ENCODE assay signal across 16 cellular contexts in genomic region chr13:63010072-63010658, GRCh38.
DNase-seq lines count a peak whose midpoint lies in the region; ATAC-seq and TF ChIP-seq lines count a peak whose summit lies in the region.
"Had no signal": no experiment of that assay in that cellular context is flagged by ENCODE, and none has a peak within 500 bp of the region (broad histone marks: within the 10 kb centered on the region; RNA-seq: fewer than 3 reads in every experiment).

No MANE protein-coding gene starts in this region.

- no peak overlapping the region for H3K4me3 Mint-ChIP-seq in GM23338
- H3K4me3 Mint-ChIP-seq: CD14-positive monocyte; CD8-positive, alpha-beta T cell; HFFc6 had no signal

- no peak overlapping the region for H4K5ac ChIP-seq in mesendoderm (ENCODE audit: low read length)

- H2BK120ac ChIP-seq in mesendoderm (ENCODE audit: low read depth, low read length), result no peak overlapping the region

- peaks cover 65% of the 10 kb centered on the region for H3K9me3 Mint-ChIP-seq in GM23338

- H3K27me3 Mint-ChIP-seq in GM23338 (ENCODE audit: insufficient read depth, low read depth, poor library complexity), result no peaks in the 10 kb centered on the region

- H3K4me2 ChIP-seq in GM23338, result no peak overlapping the region
- no peak overlapping the region for H3K4me2 ChIP-seq in mesendoderm (ENCODE audit: low read length)

- no peak for TF ChIP-seq CTCF in GM23338 (conservative IDR thresholded peaks at IDR 0.05; ENCODE audit: low read depth in 2 of 2)
- no peak for TF ChIP-seq CTCF in stomach (IDR thresholded peaks at IDR 0.05)

- no peak for TF ChIP-seq EP300 in stomach (IDR thresholded peaks at IDR 0.05)

- H4K8ac ChIP-seq in mesendoderm (ENCODE audit: low read depth, low read length), result no peak overlapping the region

- H3K4me1 ChIP-seq in GM23338 (ENCODE audit: insufficient read depth) (no peaks in the 10 kb centered on the region), mesendoderm (ENCODE audit: control insufficient read depth, low read depth, low read length) (no peaks in the 10 kb centered on the region), stomach (no peaks in the 10 kb centered on the region)
- H3K4me1 ChIP-seq: HAP-1 had no signal

- H3K4me3 ChIP-seq in GM23338, result no peak overlapping the region
- H3K4me3 ChIP-seq in mesendoderm (ENCODE audit: low read length), result no peak overlapping the region
- no peak overlapping the region for H3K4me3 ChIP-seq in stomach
- H3K4me3 ChIP-seq: GM12878, HAP-1 had no signal

- H3K79me2 ChIP-seq in GM23338 (replicated peaks; ENCODE audit: insufficient read depth), result no peaks in the 10 kb centered on the region
- H3K79me2 ChIP-seq in mesendoderm (ENCODE audit: control insufficient read depth, insufficient read depth, low read length), result no peaks in the 10 kb centered on the region

- no peak overlapping the region for H3K9ac ChIP-seq in mesendoderm (ENCODE audit: low read length)

- no peak overlapping the region for H3K23ac ChIP-seq in mesendoderm (ENCODE audit: low read length)

- no peak overlapping the region for H3K18ac ChIP-seq in mesendoderm (ENCODE audit: low read length)

- H4K20me1 ChIP-seq in GM23338 (replicated peaks; ENCODE audit: insufficient read depth), result no peaks in the 10 kb centered on the region

- H3K9me2 ChIP-seq in GM23338 (ENCODE audit: insufficient read depth), result no peaks in the 10 kb centered on the region; the same call in 1 of the 2 replicates

- peak; percentile 1 for DNase-seq in stimulated activated CD4-positive, alpha-beta T cell treated with anti-CD3 and anti-CD28 coated beads, Interleukin-15, amount 100 ng/mL, for 24 hours
- DNase-seq in stimulated activated CD4-positive, alpha-beta T cell treated with anti-CD3 and anti-CD28 coated beads, Interleukin-4, amount 100 ng/mL, for 1 hour, result no peak
- DNase-seq in GM23338 (ENCODE audit: low spot score), result peak; percentile 21
- peak; percentile 12 for DNase-seq in OCI-M1 (lab: John Stamatoyannopoulos, UW)
- peak; percentile 27 for DNase-seq in mesendoderm
- no peak for DNase-seq in stomach
- DNase-seq: CD8-positive, alpha-beta T cell; COR-L47; DMS153; HFFc6; IMR-90; KG1 had no signal

- intact Hi-C loops in stomach (cut with DNase I; ENCODE audit: low total_unique reads), result no loop called here

- no peaks in the 10 kb centered on the region for H3K4me1 Mint-ChIP-seq in GM23338
- H3K4me1 Mint-ChIP-seq: CD14-positive monocyte had no signal

- no peaks in the 10 kb centered on the region for H3K79me1 ChIP-seq in mesendoderm (ENCODE audit: low read length)

- no peak overlapping the region for H3K56ac ChIP-seq in mesendoderm (ENCODE audit: low read length)

- no peak for ATAC-seq in GM23338
- ATAC-seq in GM21528 (IDR thresholded peaks at IDR 0.05; ENCODE audit: low FRiP score, unreplicated experiment), result no peak
- ATAC-seq: CD8-positive, alpha-beta T cell; GM12878 had no signal

- H3K27me3 ChIP-seq in GM23338 (ENCODE audit: insufficient read depth), result no peaks in the 10 kb centered on the region
- H3K27me3 ChIP-seq in mesendoderm (ENCODE audit: insufficient read depth, low read length, poor library complexity), result no peaks in the 10 kb centered on the region
- H3K27me3 ChIP-seq in stomach, result no peaks in the 10 kb centered on the region

- no peak overlapping the region for H3K27ac Mint-ChIP-seq in GM23338
- H3K27ac Mint-ChIP-seq: CD14-positive monocyte; CD8-positive, alpha-beta T cell; HFFc6 had no signal

- no peak overlapping the region for H3K27ac ChIP-seq in GM23338 (ENCODE audit: low read depth)
- H3K27ac ChIP-seq in mesendoderm (ENCODE audit: low read depth, low read length), result no peak overlapping the region
- no peak overlapping the region for H3K27ac ChIP-seq in stomach

- H3K36me3 Mint-ChIP-seq in GM23338 (ENCODE audit: low read depth), result peaks cover 40% of the 10 kb centered on the region
- H3K36me3 Mint-ChIP-seq: CD14-positive monocyte; CD8-positive, alpha-beta T cell had no signal

- TF ChIP-seq POLR2A in stomach (IDR thresholded peaks at IDR 0.05), result no peak

- H3K4ac ChIP-seq in mesendoderm (ENCODE audit: low read depth, low read length), result no peak overlapping the region

- no peak overlapping the region for H2BK5ac ChIP-seq in mesendoderm (ENCODE audit: low read length)

- peaks cover 0 to 47% (median 25%) of the 10 kb centered on the region in 4 donors for H3K9me3 ChIP-seq in stomach
- H3K9me3 ChIP-seq: HAP-1 had no signal

- H2AFZ ChIP-seq in GM23338, result no peak overlapping the region

- H2AK5ac ChIP-seq in mesendoderm (ENCODE audit: low read length), result no peak overlapping the region

- no peaks in the 10 kb centered on the region for H3F3A ChIP-seq in GM23338 (replicated peaks; ENCODE audit: low read depth)

- H2BK15ac ChIP-seq in mesendoderm (replicated peaks; ENCODE audit: low read depth), result no peak overlapping the region

- H3K36me3 ChIP-seq in GM23338 (ENCODE audit: insufficient read depth) (peaks cover 11% of the 10 kb centered on the region), mesendoderm (ENCODE audit: control insufficient read depth, insufficient read depth, low read length) (no peaks in the 10 kb centered on the region), stomach (no peaks in the 10 kb centered on the region)
- H3K36me3 ChIP-seq: HAP-1 had no signal

TF ChIP-seq in GM23338, 12 proteins besides CTCF, POLR2A, EP300 and RAD21:
- TF ChIP-seq STAT1 (IDR thresholded peaks at IDR 0.05; ENCODE audit: unreplicated experiment), result no peak
- TF ChIP-seq EZH2 (IDR thresholded peaks at IDR 0.05; ENCODE audit: low read depth, unreplicated experiment), result no peak
- no peak for TF ChIP-seq ZNF331 (CRISPR knock-in tag; IDR thresholded peaks at IDR 0.05; ENCODE audit: low read depth)
- no peak for TF ChIP-seq ZNF114 (CRISPR knock-in tag; IDR thresholded peaks at IDR 0.05)
- TF ChIP-seq ZNF462 (CRISPR knock-in tag; IDR thresholded peaks at IDR 0.05), result no peak
- no peak for TF ChIP-seq EZH2phosphoT487 (IDR thresholded peaks at IDR 0.05; ENCODE audit: unreplicated experiment)
TF ChIP-seq in GM23338: peak in this region for 0.

Comparison
In these comparisons a context has a peak if more than half of its experiments do, and no peak if none do; other contexts are left out.
1. DNase-seq: peak in stimulated activated CD4-positive, alpha-beta T cell treated with anti-CD3 and anti-CD28 coated beads, Interleukin-15, amount 100 ng/mL, for 24 hours (single experiment), GM23338 (single experiment), OCI-M1 (single experiment) and mesendoderm (single experiment); none in stimulated activated CD4-positive, alpha-beta T cell treated with anti-CD3 and anti-CD28 coated beads, Interleukin-4, amount 100 ng/mL, for 1 hour (single experiment) and stomach (single experiment).